ENCODE assay signal across 8 cellular contexts in the genomic region with DNA sequence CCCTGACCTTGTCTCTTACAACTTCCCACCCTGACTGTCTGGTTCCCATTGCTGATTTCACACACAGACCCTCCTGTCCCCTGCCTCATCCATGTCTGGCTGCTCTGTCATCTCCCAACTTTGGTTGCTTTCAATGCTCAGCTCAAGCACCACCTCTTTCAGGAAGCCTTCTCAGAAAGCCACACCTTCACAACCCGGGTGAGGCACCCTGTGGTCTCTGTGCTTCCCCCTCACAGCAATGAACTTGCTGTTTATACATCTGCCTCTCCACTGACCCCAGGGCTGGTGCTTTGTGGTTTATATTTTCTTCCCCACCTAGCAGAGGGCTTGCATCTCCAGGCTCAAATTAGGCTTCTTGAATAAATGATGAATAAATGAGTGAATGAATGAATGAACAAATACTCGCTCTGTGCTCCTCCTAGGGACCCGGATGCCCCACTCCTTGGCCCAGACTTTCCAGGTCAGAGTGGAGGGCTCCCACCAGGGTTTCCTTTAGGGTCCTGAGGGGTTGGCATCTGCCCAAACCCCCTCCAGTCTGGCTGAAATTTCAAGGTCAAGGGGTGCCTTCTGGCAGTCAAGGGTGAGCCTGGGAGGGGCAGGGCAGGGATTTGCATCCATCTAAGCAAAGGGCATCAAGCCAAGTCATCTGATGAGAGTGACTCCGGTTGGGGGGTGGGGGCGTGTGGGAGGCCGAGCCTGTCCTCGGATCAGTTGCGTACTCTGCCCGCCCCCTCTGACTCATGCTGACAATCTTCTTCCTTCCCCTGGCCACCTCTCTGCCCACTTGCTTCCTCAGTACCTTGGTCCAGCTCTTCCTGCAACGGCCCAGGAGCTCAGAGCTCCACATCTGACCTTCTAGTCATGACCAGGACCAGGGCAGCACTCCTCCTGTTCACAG.
DNase-seq lines count a peak whose midpoint lies in the region; ATAC-seq and TF ChIP-seq lines count a peak whose summit lies in the region.

A gene (plus strand): TSS at position 783 of the 898 bp plus-strand sequence. CDS start 79 bp downstream, at position 862.

- ATAC-seq in GM21529 (IDR thresholded peaks at IDR 0.05; ENCODE audit: unreplicated experiment): peak; percentile 74

- H3K4me3 ChIP-seq in WERI-Rb-1 (ENCODE audit: low read depth, low read length): no peak within 1 kb of the TSS

- no peak for TF ChIP-seq CTCF in WERI-Rb-1 (IDR thresholded peaks at IDR 0.05; ENCODE audit: low read depth, low read length)

- H3K36me3 ChIP-seq in WERI-Rb-1: no peaks in the 10 kb centered on the region

- no peak within 1 kb of the TSS for H3K27ac ChIP-seq in WERI-Rb-1

- peak; percentile 89 for DNase-seq in COLO829 (ENCODE audit: low spot score)
- peak; percentile 45 to 53 for DNase-seq in Kasumi-1 (lab: John Stamatoyannopoulos, UW)
- peak; percentile 47 for DNase-seq in activated CD8-positive, alpha-beta memory T cell treated with anti-CD3 and anti-CD28 coated beads, Interleukin-2, amount 50 U/mL, for 24 hours (ENCODE audit: extremely low read depth)
- DNase-seq in glomerular visceral epithelial cell (ENCODE audit: extremely low spot score): peak; percentile 25
- DNase-seq in stimulated activated CD4-positive, alpha-beta T cell treated with anti-CD3 and anti-CD28 coated beads, Interleukin-12 subunit alpha, Interleukin-12 subunit beta, amount 100 ng/mL, for 4 hours: peak; percentile 34
- DNase-seq in WERI-Rb-1: no peak
- DNase-seq in hippocampal formation (lab: John Stamatoyannopoulos, UW): no peak

- peaks cover 61% of the 10 kb centered on the region for H3K27me3 ChIP-seq in WERI-Rb-1 (ENCODE audit: insufficient read depth, low read depth, severe bottlenecking)

- no peaks in the 10 kb centered on the region for H3K9me3 ChIP-seq in WERI-Rb-1 (ENCODE audit: severe bottlenecking)

Comparison
In these comparisons a context has a peak if more than half of its experiments do, and no peak if none do; other contexts are left out.
1. DNase-seq: peak in COLO829 (single experiment), Kasumi-1 (2 of 2), activated CD8-positive, alpha-beta memory T cell treated with anti-CD3 and anti-CD28 coated beads, Interleukin-2, amount 50 U/mL, for 24 hours (single experiment), glomerular visceral epithelial cell (single experiment) and stimulated activated CD4-positive, alpha-beta T cell treated with anti-CD3 and anti-CD28 coated beads, Interleukin-12 subunit alpha, Interleukin-12 subunit beta, amount 100 ng/mL, for 4 hours (single experiment); none in WERI-Rb-1 (single experiment) and hippocampal formation (0 of 2).